In the genomic region with DNA sequence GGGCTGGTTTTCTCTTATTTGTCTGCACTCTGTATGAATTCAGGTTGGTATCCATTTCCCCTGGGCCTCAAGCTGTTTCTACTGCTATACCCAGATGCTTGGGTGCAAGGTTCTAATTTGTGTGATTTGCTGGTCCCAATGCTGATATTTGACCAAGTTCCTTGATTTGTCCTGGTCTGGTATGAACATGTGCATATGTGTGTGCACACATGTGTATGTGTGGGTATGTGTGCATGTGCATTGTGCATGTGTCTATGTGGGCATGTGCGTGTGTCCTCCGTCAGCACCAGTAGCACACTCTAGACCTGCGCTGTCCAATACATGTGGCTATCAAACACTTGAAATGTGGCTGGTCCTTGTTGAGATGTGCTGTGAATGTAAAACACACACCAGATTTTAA, we compare ENCODE assay signal across 2 cellular contexts.
TF ChIP-seq lines count a peak whose summit lies in the region.

No MANE protein-coding gene starts in this region.

TF ChIP-seq in SK-N-SH, 30 proteins besides CTCF, POLR2A, EP300 and RAD21 (continued from another document):
- TF ChIP-seq, protein P1, sequence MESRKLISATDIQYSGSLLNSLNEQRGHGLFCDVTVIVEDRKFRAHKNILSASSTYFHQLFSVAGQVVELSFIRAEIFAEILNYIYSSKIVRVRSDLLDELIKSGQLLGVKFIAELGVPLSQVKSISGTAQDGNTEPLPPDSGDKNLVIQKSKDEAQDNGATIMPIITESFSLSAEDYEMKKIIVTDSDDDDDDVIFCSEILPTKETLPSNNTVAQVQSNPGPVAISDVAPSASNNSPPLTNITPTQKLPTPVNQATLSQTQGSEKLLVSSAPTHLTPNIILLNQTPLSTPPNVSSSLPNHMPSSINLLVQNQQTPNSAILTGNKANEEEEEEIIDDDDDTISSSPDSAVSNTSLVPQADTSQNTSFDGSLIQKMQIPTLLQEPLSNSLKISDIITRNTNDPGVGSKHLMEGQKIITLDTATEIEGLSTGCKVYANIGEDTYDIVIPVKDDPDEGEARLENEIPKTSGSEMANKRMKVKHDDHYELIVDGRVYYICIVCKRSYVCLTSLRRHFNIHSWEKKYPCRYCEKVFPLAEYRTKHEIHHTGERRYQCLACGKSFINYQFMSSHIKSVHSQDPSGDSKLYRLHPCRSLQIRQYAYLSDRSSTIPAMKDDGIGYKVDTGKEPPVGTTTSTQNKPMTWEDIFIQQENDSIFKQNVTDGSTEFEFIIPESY (IDR thresholded peaks at IDR 0.05; ENCODE audit: borderline replicate concordance, low read depth): no peak
- TF ChIP-seq TCF12 (IDR thresholded peaks at IDR 0.05) (no peak), FOXJ3 (CRISPR knock-in tag; IDR thresholded peaks at IDR 0.05) (no peak), RFX5 (IDR thresholded peaks at IDR 0.05; ENCODE audit: low read length) (no peak)
- TF ChIP-seq, protein P2, sequence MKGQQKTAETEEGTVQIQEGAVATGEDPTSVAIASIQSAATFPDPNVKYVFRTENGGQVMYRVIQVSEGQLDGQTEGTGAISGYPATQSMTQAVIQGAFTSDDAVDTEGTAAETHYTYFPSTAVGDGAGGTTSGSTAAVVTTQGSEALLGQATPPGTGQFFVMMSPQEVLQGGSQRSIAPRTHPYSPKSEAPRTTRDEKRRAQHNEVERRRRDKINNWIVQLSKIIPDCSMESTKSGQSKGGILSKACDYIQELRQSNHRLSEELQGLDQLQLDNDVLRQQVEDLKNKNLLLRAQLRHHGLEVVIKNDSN (IDR thresholded peaks at IDR 0.05; ENCODE audit: borderline replicate concordance, low read depth): no peak
TF ChIP-seq in SK-N-SH: peak in this region for 0.

TF ChIP-seq in SK-N-SH treated with all-trans-retinoic acid at 6 μM for 48 hours, 23 proteins besides CTCF, POLR2A, EP300 and RAD21 (continued from another document):
- no peak for TF ChIP-seq BACH2 (CRISPR knock-in tag; IDR thresholded peaks at IDR 0.05; ENCODE audit: borderline replicate concordance)
- no peak for TF ChIP-seq PPARA (CRISPR knock-in tag; IDR thresholded peaks at IDR 0.05; ENCODE audit: borderline replicate concordance)
- TF ChIP-seq ISL1 (CRISPR knock-in tag; IDR thresholded peaks at IDR 0.05): no peak
- TF ChIP-seq, protein P3, sequence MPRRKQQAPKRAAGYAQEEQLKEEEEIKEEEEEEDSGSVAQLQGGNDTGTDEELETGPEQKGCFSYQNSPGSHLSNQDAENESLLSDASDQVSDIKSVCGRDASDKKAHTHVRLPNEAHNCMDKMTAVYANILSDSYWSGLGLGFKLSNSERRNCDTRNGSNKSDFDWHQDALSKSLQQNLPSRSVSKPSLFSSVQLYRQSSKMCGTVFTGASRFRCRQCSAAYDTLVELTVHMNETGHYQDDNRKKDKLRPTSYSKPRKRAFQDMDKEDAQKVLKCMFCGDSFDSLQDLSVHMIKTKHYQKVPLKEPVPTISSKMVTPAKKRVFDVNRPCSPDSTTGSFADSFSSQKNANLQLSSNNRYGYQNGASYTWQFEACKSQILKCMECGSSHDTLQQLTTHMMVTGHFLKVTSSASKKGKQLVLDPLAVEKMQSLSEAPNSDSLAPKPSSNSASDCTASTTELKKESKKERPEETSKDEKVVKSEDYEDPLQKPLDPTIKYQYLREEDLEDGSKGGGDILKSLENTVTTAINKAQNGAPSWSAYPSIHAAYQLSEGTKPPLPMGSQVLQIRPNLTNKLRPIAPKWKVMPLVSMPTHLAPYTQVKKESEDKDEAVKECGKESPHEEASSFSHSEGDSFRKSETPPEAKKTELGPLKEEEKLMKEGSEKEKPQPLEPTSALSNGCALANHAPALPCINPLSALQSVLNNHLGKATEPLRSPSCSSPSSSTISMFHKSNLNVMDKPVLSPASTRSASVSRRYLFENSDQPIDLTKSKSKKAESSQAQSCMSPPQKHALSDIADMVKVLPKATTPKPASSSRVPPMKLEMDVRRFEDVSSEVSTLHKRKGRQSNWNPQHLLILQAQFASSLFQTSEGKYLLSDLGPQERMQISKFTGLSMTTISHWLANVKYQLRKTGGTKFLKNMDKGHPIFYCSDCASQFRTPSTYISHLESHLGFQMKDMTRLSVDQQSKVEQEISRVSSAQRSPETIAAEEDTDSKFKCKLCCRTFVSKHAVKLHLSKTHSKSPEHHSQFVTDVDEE (CRISPR knock-in tag; IDR thresholded peaks at IDR 0.05): no peak
- no peak for TF ChIP-seq ESRRG (CRISPR knock-in tag; IDR thresholded peaks at IDR 0.05)
- no peak for TF ChIP-seq CSDC2 (CRISPR knock-in tag; IDR thresholded peaks at IDR 0.05)
- no peak for TF ChIP-seq ZNF8 (CRISPR knock-in tag; IDR thresholded peaks at IDR 0.05)
- TF ChIP-seq, protein P4, sequence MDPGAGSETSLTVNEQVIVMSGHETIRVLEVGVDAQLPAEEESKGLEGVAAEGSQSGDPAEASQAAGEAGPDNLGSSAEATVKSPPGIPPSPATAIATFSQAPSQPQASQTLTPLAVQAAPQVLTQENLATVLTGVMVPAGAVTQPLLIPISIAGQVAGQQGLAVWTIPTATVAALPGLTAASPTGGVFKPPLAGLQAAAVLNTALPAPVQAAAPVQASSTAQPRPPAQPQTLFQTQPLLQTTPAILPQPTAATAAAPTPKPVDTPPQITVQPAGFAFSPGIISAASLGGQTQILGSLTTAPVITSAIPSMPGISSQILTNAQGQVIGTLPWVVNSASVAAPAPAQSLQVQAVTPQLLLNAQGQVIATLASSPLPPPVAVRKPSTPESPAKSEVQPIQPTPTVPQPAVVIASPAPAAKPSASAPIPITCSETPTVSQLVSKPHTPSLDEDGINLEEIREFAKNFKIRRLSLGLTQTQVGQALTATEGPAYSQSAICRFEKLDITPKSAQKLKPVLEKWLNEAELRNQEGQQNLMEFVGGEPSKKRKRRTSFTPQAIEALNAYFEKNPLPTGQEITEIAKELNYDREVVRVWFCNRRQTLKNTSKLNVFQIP (CRISPR knock-in tag; IDR thresholded peaks at IDR 0.05; ENCODE audit: borderline replicate concordance, low read depth): no peak
- no peak for TF ChIP-seq ZNF565 (CRISPR knock-in tag; conservative IDR thresholded peaks at IDR 0.05; ENCODE audit: low read depth)
- TF ChIP-seq, protein P5, sequence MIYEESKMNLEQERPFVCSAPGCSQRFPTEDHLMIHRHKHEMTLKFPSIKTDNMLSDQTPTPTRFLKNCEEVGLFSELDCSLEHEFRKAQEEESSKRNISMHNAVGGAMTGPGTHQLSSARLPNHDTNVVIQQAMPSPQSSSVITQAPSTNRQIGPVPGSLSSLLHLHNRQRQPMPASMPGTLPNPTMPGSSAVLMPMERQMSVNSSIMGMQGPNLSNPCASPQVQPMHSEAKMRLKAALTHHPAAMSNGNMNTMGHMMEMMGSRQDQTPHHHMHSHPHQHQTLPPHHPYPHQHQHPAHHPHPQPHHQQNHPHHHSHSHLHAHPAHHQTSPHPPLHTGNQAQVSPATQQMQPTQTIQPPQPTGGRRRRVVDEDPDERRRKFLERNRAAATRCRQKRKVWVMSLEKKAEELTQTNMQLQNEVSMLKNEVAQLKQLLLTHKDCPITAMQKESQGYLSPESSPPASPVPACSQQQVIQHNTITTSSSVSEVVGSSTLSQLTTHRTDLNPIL (CRISPR knock-in tag; IDR thresholded peaks at IDR 0.05; ENCODE audit: low read depth): no peak
- TF ChIP-seq ARNTL (CRISPR knock-in tag; IDR thresholded peaks at IDR 0.05; ENCODE audit: borderline replicate concordance, low read depth): no peak
- TF ChIP-seq TOX (CRISPR knock-in tag; IDR thresholded peaks at IDR 0.05; ENCODE audit: borderline replicate concordance): no peak
- TF ChIP-seq TCF4 (CRISPR knock-in tag; IDR thresholded peaks at IDR 0.05; ENCODE audit: borderline replicate concordance): no peak
- TF ChIP-seq, protein P6, sequence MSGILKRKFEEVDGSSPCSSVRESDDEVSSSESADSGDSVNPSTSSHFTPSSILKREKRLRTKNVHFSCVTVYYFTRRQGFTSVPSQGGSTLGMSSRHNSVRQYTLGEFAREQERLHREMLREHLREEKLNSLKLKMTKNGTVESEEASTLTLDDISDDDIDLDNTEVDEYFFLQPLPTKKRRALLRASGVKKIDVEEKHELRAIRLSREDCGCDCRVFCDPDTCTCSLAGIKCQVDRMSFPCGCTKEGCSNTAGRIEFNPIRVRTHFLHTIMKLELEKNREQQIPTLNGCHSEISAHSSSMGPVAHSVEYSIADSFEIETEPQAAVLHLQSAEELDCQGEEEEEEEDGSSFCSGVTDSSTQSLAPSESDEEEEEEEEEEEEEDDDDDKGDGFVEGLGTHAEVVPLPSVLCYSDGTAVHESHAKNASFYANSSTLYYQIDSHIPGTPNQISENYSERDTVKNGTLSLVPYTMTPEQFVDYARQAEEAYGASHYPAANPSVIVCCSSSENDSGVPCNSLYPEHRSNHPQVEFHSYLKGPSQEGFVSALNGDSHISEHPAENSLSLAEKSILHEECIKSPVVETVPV (CRISPR knock-in tag; IDR thresholded peaks at IDR 0.05): no peak
- TF ChIP-seq GLIS3 (CRISPR knock-in tag; IDR thresholded peaks at IDR 0.05): no peak
